ENCODE assay signal across 8 cellular contexts in genomic region chr7:104089061-104089460, GRCh38.
"Had no signal": no experiment of that assay in that cellular context is flagged by ENCODE, and none has a peak within 500 bp of the region (broad histone marks: within the 10 kb centered on the region; RNA-seq: fewer than 3 reads in every experiment).

No MANE protein-coding gene starts in this region.

- H3K27ac Mint-ChIP-seq: H9, HFFc6 had no signal

- H3K9ac ChIP-seq: GM23248, KMS-11 had no signal

- ATAC-seq: HCT116 had no signal

- DNase-seq: GM23248, H9, HFFc6, IMR-90, Karpas-422, KBM-7 had no signal

- H2AFZ ChIP-seq: GM23248 had no signal

- H3K4me3 Mint-ChIP-seq: H9, HFFc6 had no signal

- H3K4me3 ChIP-seq: GM23248 had no signal

- H3K4me1 Mint-ChIP-seq: H9 had no signal

- H3K27ac ChIP-seq: GM23248, KMS-11 had no signal
